1 cellular context compared by ENCODE assay signal in genomic region chr2:66446178-66446860, GRCh38.
TF ChIP-seq lines count a peak whose summit lies in the region.

No MANE protein-coding gene starts in this region.

TF ChIP-seq in GM23338, 12 proteins besides CTCF, POLR2A, EP300 and RAD21 (continued from another document):
- TF ChIP-seq REST (IDR thresholded peaks at IDR 0.05; ENCODE audit: unreplicated experiment): no peak
- TF ChIP-seq ZNF331 (CRISPR knock-in tag; IDR thresholded peaks at IDR 0.05; ENCODE audit: low read depth): no peak
- TF ChIP-seq, protein P1, sequence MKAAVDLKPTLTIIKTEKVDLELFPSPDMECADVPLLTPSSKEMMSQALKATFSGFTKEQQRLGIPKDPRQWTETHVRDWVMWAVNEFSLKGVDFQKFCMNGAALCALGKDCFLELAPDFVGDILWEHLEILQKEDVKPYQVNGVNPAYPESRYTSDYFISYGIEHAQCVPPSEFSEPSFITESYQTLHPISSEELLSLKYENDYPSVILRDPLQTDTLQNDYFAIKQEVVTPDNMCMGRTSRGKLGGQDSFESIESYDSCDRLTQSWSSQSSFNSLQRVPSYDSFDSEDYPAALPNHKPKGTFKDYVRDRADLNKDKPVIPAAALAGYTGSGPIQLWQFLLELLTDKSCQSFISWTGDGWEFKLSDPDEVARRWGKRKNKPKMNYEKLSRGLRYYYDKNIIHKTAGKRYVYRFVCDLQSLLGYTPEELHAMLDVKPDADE (IDR thresholded peaks at IDR 0.05): no peak
- no peak for TF ChIP-seq NANOG (IDR thresholded peaks at IDR 0.05; ENCODE audit: borderline replicate concordance)
- no peak for TF ChIP-seq POLR2AphosphoS5 (IDR thresholded peaks at IDR 0.05; ENCODE audit: low read depth)
- TF ChIP-seq CREB1 (CRISPR knock-in tag; IDR thresholded peaks at IDR 0.05; ENCODE audit: low read depth): no peak
- TF ChIP-seq EZH2phosphoT487 (IDR thresholded peaks at IDR 0.05; ENCODE audit: unreplicated experiment): no peak
- TF ChIP-seq EZH2 (IDR thresholded peaks at IDR 0.05; ENCODE audit: low read depth, unreplicated experiment): no peak
- TF ChIP-seq ZNF114 (CRISPR knock-in tag; IDR thresholded peaks at IDR 0.05): no peak
- TF ChIP-seq JUNB (IDR thresholded peaks at IDR 0.05; ENCODE audit: unreplicated experiment): no peak
- no peak for TF ChIP-seq STAT1 (IDR thresholded peaks at IDR 0.05; ENCODE audit: unreplicated experiment)
